ENCODE assay signal across 12 cellular contexts in the genomic region with DNA sequence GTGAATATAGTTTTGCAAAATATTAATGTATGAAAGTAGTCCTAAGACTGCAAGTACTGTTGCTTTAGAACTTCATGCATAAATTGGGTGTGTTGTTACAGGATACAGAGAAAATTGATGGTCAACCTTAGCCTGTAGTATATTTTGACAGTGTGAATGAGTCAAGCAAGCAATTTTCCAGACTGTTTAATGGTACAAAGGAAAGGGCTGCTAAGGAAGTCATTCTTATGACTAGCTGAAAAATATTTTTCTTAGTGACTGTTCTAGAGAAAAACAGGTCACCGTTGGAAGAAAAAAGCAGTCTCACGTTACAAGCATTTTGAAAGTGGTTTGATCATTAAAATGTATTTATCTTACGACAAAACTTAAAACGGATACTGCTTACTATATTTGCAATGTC. TPM values are rescaled to one million over a fixed set of nuclear protein-coding genes. Genes with fewer than 3 reads are reported as not detected.
DNase-seq lines count a peak whose midpoint lies in the region; ATAC-seq and TF ChIP-seq lines count a peak whose summit lies in the region.
"Had no signal": no experiment of that assay in that cellular context is flagged by ENCODE, and none has a peak within 500 bp of the region (broad histone marks: within the 10 kb centered on the region; RNA-seq: fewer than 3 reads in every experiment).

No MANE protein-coding gene starts in this region.

- no peak overlapping the region for H3K4me2 ChIP-seq in neural progenitor cell

- in situ Hi-C loops in astrocyte of the spinal cord (cut with HindIII; ENCODE audit: low sequenced_read_pairs), result no loop called here

- TF ChIP-seq CTCF in astrocyte of the spinal cord (IDR thresholded peaks at IDR 0.05; ENCODE audit: low read depth, low read length), result no peak
- TF ChIP-seq CTCF in neural progenitor cell (IDR thresholded peaks at IDR 0.05), result no peak

- H3K27ac Mint-ChIP-seq in stimulated activated naive CD8-positive, alpha-beta T cell treated with anti-CD3 and anti-CD28 coated beads, Interleukin-15, amount 100 ng/mL, for 72 hours, result no peak overlapping the region
- no peak overlapping the region for H3K27ac Mint-ChIP-seq in neural progenitor cell

- no peaks in the 10 kb centered on the region for H3K36me3 ChIP-seq in neural progenitor cell

- DNase-seq in stimulated activated naive CD8-positive, alpha-beta T cell treated with anti-CD3 and anti-CD28 coated beads, Interleukin-15, Interleukin-2, amounts not matched to agents 100 U/mL and 50 U/mL, for 24 hours, result no peak
- DNase-seq in stimulated activated naive CD8-positive, alpha-beta T cell treated with anti-CD3 and anti-CD28 coated beads, Interleukin-15, amount 100 ng/mL, for 72 hours, result no peak
- DNase-seq in astrocyte of the spinal cord (ENCODE audit: low read depth, low spot score) (peak; percentile 87), left kidney (ENCODE audit: low read depth, low spot score) (peak; percentile 27), neural progenitor cell (ENCODE audit: low spot score) (no peak), SHP77 treated with DMSO at 0.1 percent for 48 hours (lab: John Stamatoyannopoulos, UW) (no peak)
- DNase-seq: erythroblast, naive B cell, NCI-H2107 had no signal

- no peaks in the 10 kb centered on the region for H3K4me1 ChIP-seq in neural progenitor cell

- H2AFZ ChIP-seq in neural progenitor cell (replicated peaks), result no peak overlapping the region

- H3K27me3 ChIP-seq in neural progenitor cell, result no peaks in the 10 kb centered on the region

- H3F3A ChIP-seq in neural progenitor cell (ENCODE audit: low read depth), result no peaks in the 10 kb centered on the region

- H3K79me2 ChIP-seq in neural progenitor cell (ENCODE audit: low read depth), result no peaks in the 10 kb centered on the region

- no peaks in the 10 kb centered on the region for H3K9me3 ChIP-seq in neural progenitor cell (ENCODE audit: low read depth)

- H3K9me3 Mint-ChIP-seq in stimulated activated naive CD8-positive, alpha-beta T cell treated with anti-CD3 and anti-CD28 coated beads, Interleukin-15, amount 100 ng/mL, for 72 hours, result no peaks in the 10 kb centered on the region
- H3K9me3 Mint-ChIP-seq in neural progenitor cell, result no peaks in the 10 kb centered on the region
- H3K9me3 Mint-ChIP-seq: naive B cell had no signal

- no peak overlapping the region for H3K4me3 Mint-ChIP-seq in stimulated activated naive CD8-positive, alpha-beta T cell treated with anti-CD3 and anti-CD28 coated beads, Interleukin-15, amount 100 ng/mL, for 72 hours
- H3K4me3 Mint-ChIP-seq in neural progenitor cell, result no peak overlapping the region
- H3K4me3 Mint-ChIP-seq: naive B cell had no signal

- H4K20me1 ChIP-seq in neural progenitor cell (ENCODE audit: low read depth), result no peaks in the 10 kb centered on the region

- H3K9ac ChIP-seq in neural progenitor cell, result no peak overlapping the region

- ATAC-seq in stimulated activated naive CD8-positive, alpha-beta T cell treated with anti-CD3 and anti-CD28 coated beads, Interleukin-15, Interleukin-2, amounts not matched to agents 100 U/mL and 50 U/mL, for 24 hours, result peak; percentile 55
- ATAC-seq in stimulated activated naive CD8-positive, alpha-beta T cell treated with anti-CD3 and anti-CD28 coated beads, Interleukin-15, amount 100 ng/mL, for 72 hours, result no peak
- no peak for ATAC-seq in GM18858 (IDR thresholded peaks at IDR 0.05; ENCODE audit: unreplicated experiment)
- ATAC-seq in HG03045 (IDR thresholded peaks at IDR 0.05; ENCODE audit: unreplicated experiment), result no peak

- H3K27ac ChIP-seq in neural progenitor cell, result no peak overlapping the region
- H3K27ac ChIP-seq: C4-2B had no signal

- no peak overlapping the region for H3K4me3 ChIP-seq in astrocyte of the spinal cord (ENCODE audit: low read depth, low read length)
- H3K4me3 ChIP-seq in neural progenitor cell, result no peak overlapping the region

- H3K27me3 Mint-ChIP-seq in stimulated activated naive CD8-positive, alpha-beta T cell treated with anti-CD3 and anti-CD28 coated beads, Interleukin-15, amount 100 ng/mL, for 72 hours, result no peaks in the 10 kb centered on the region
- H3K27me3 Mint-ChIP-seq in neural progenitor cell (ENCODE audit: insufficient read depth, low read depth), result no peaks in the 10 kb centered on the region
- H3K27me3 Mint-ChIP-seq: naive B cell had no signal

- peaks cover 94% of the 10 kb centered on the region for H3K4me1 Mint-ChIP-seq in stimulated activated naive CD8-positive, alpha-beta T cell treated with anti-CD3 and anti-CD28 coated beads, Interleukin-15, amount 100 ng/mL, for 72 hours
- H3K4me1 Mint-ChIP-seq in neural progenitor cell, result peaks cover 16% of the 10 kb centered on the region

- peaks cover 11% of the 10 kb centered on the region for H3K36me3 Mint-ChIP-seq in neural progenitor cell

RNA-seq across cellular contexts. Expression of gene MBNL1, which starts 49.2 kb away (rescaled TPM):
- 9.8 and 14.7 TPM in 2 replicates for total RNA-seq in neural progenitor cell (ENCODE audit: low replicate concordance)

Comparison
In these comparisons a context has a peak if more than half of its experiments do, and no peak if none do; other contexts are left out.
1. DNase-seq: peak in astrocyte of the spinal cord (single experiment) and left kidney (single experiment); none in stimulated activated naive CD8-positive, alpha-beta T cell treated with anti-CD3 and anti-CD28 coated beads, Interleukin-15, Interleukin-2, amounts not matched to agents 100 U/mL and 50 U/mL, for 24 hours (single experiment), stimulated activated naive CD8-positive, alpha-beta T cell treated with anti-CD3 and anti-CD28 coated beads, Interleukin-15, amount 100 ng/mL, for 72 hours (0 of 2), neural progenitor cell (single experiment) and SHP77 treated with DMSO at 0.1 percent for 48 hours (single experiment).